2 cellular contexts compared by ENCODE assay signal in genomic region chr16:57146735-57147134, GRCh38.
TF ChIP-seq lines count a peak whose summit lies in the region.

No MANE protein-coding gene starts in this region.

TF ChIP-seq in HCT116, 20 proteins besides CTCF, POLR2A, EP300 and RAD21 (continued from another document):
- TF ChIP-seq ATF3 (IDR thresholded peaks at IDR 0.05) (no peak), YY1 (IDR thresholded peaks at IDR 0.05; ENCODE audit: extremely low read depth, insufficient replicate concordance, low read depth, low read length) (no peak), MAX (IDR thresholded peaks at IDR 0.05) (no peak), SRF (IDR thresholded peaks at IDR 0.05; ENCODE audit: low read depth) (no peak), CEBPB (IDR thresholded peaks at IDR 0.05; ENCODE audit: low read depth) (no peak), SIN3A (IDR thresholded peaks at IDR 0.05; ENCODE audit: low read depth) (no peak), REST (IDR thresholded peaks at IDR 0.05; ENCODE audit: low read depth) (no peak), ZBTB33 (IDR thresholded peaks at IDR 0.05; ENCODE audit: extremely low read depth, insufficient replicate concordance, low read length) (no peak)

TF ChIP-seq in WTC11, 78 proteins besides CTCF, POLR2A, EP300 and RAD21 (continued from another document):
- TF ChIP-seq MLX (CRISPR knock-in tag; IDR thresholded peaks at IDR 0.05): no peak
- TF ChIP-seq ZNF396 (CRISPR knock-in tag; IDR thresholded peaks at IDR 0.05; ENCODE audit: borderline replicate concordance): no peak
- TF ChIP-seq ZMAT4 (CRISPR knock-in tag; IDR thresholded peaks at IDR 0.05): no peak
- no peak for TF ChIP-seq ATF2 (CRISPR knock-in tag; IDR thresholded peaks at IDR 0.05; ENCODE audit: borderline replicate concordance, low read depth)
